ENCODE assay signal across 1 cellular context in the genomic region with DNA sequence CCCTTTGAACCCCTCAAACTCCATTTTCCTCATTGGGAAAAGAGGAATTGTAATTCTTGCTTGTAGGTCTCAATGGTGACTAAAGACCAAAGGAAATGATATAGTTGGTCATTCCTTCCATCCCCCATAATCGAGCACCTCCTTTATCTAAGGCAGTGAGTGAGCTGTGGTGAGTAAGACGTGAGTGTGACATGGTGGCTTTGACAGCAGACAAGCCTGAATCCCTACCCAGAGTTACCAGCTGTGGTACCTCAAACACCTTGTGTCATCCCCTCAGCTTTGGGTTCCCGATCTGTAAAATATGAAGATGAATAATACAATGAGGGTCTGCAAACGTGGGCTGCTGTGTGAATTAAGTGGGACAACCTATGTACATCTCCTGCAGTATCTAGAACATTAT.
TF ChIP-seq lines count a peak whose summit lies in the region.

No MANE protein-coding gene starts in this region.

TF ChIP-seq in GM12878, 131 proteins besides CTCF, POLR2A, EP300 and RAD21:
- TF ChIP-seq ZNF24 (IDR thresholded peaks at IDR 0.05) (no peak), RUNX3 (IDR thresholded peaks at IDR 0.05; ENCODE audit: low read length) (peak; percentile 11; the same call in 1 of the 2 replicates)
TF ChIP-seq in GM12878: peak in this region for 1.
